ENCODE assay signal across 17 cellular contexts in genomic region chr17:81337449-81337848, GRCh38. TPM values are rescaled to one million over a fixed set of nuclear protein-coding genes. Genes with fewer than 3 reads are reported as not detected.
A peak's percentile ranks its signal among the peaks of the same experiment; 100 is the strongest.
DNase-seq lines count a peak whose midpoint lies in the region; ATAC-seq and TF ChIP-seq lines count a peak whose summit lies in the region.
"Had no signal": no experiment of that assay in that cellular context is flagged by ENCODE, and none has a peak within 500 bp of the region (broad histone marks: within the 10 kb centered on the region; RNA-seq: fewer than 3 reads in every experiment).

No MANE protein-coding gene starts in this region.

- H3F3A ChIP-seq in neural progenitor cell (ENCODE audit: low read depth) (peaks cover 33% of the 10 kb centered on the region), MM.1S (ENCODE audit: insufficient read depth, low read length) (no peaks in the 10 kb centered on the region)

- H3K4me1 Mint-ChIP-seq in neural progenitor cell = peaks cover 48% of the 10 kb centered on the region
- H3K4me1 Mint-ChIP-seq: B cell; central memory CD8-positive, alpha-beta T cell had no signal

- peaks cover 92% of the 10 kb centered on the region for H4K20me1 ChIP-seq in BLaER1
- H4K20me1 ChIP-seq in neural progenitor cell (ENCODE audit: low read depth) = peaks cover 61% of the 10 kb centered on the region
- H4K20me1 ChIP-seq in MM.1S (ENCODE audit: insufficient read depth, low read length) = no peaks in the 10 kb centered on the region

- H3K4me3 ChIP-seq in BLaER1 (no peak overlapping the region), neural progenitor cell (no peak overlapping the region), MM.1S (ENCODE audit: low read length) (no peak overlapping the region)
- H3K4me3 ChIP-seq: uterus had no signal

- H3K9me3 Mint-ChIP-seq in neural progenitor cell = no peaks in the 10 kb centered on the region
- H3K9me3 Mint-ChIP-seq: central memory CD8-positive, alpha-beta T cell had no signal

- ATAC-seq in esophagus mucosa (peak; percentile 29), GM21619 (IDR thresholded peaks at IDR 0.05; ENCODE audit: unreplicated experiment) (no peak)

- no peaks in the 10 kb centered on the region for H3K9me2 ChIP-seq in MM.1S (replicated peaks; ENCODE audit: insufficient read depth, low read length)

- H3K27me3 ChIP-seq in BLaER1 (peaks cover 19% of the 10 kb centered on the region; the same call in 1 of the 2 replicates), neural progenitor cell (peaks cover 25% of the 10 kb centered on the region), MM.1S (replicated peaks; ENCODE audit: insufficient read depth, low read length) (peaks cover 83% of the 10 kb centered on the region)
- H3K27me3 ChIP-seq: uterus had no signal

- H3K36me3 ChIP-seq in BLaER1 (peaks cover 20% of the 10 kb centered on the region), neural progenitor cell (no peaks in the 10 kb centered on the region), MM.1S (replicated peaks; ENCODE audit: insufficient read depth, low read length) (no peaks in the 10 kb centered on the region)
- H3K36me3 ChIP-seq: uterus had no signal

- peaks cover 93% of the 10 kb centered on the region for H3K4me1 ChIP-seq in BLaER1
- H3K4me1 ChIP-seq in neural progenitor cell = peaks cover 35% of the 10 kb centered on the region
- H3K4me1 ChIP-seq in MM.1S (ENCODE audit: low read length) = no peaks in the 10 kb centered on the region

- no peak overlapping the region for H3K27ac Mint-ChIP-seq in neural progenitor cell
- H3K27ac Mint-ChIP-seq: B cell had no signal

- DNase-seq in NCI-H2196 treated with DMSO at 0.1 percent for 48 hours (lab: John Stamatoyannopoulos, UW; ENCODE audit: unreplicated experiment) (peak; percentile 45), neural progenitor cell (ENCODE audit: low spot score) (peak; percentile 60), MM.1S (no peak), NOMO-1 treated with DMSO at 0.1 percent for 48 hours (lab: John Stamatoyannopoulos, UW; ENCODE audit: unreplicated experiment) (no peak), NCI-H2107 (lab: John Stamatoyannopoulos, UW) (no peak)
- DNase-seq: activated naive CD4-positive, alpha-beta T cell treated with anti-CD3 and anti-CD28 coated beads, Interleukin-2, amount 50 U/mL, for 16 hours; hippocampal formation; mesendoderm; NCI-H1048; posterior cingulate gyrus; SHP77 treated with DMSO at 0.1 percent for 48 hours; uterus had no signal

- H3K79me2 ChIP-seq in neural progenitor cell (ENCODE audit: low read depth) (peaks cover 35% of the 10 kb centered on the region), MM.1S (ENCODE audit: low read length) (no peaks in the 10 kb centered on the region)

- H3K9ac ChIP-seq in BLaER1 = no peak overlapping the region
- H3K9ac ChIP-seq in neural progenitor cell = no peak overlapping the region
- H3K9ac ChIP-seq in MM.1S (ENCODE audit: low read length) = no peak overlapping the region

- H3K27ac ChIP-seq in BLaER1 = no peak overlapping the region
- H3K27ac ChIP-seq in neural progenitor cell = no peak overlapping the region
- no peak overlapping the region for H3K27ac ChIP-seq in MM.1S (ENCODE audit: low read length)
- H3K27ac ChIP-seq: uterus had no signal

- H3K27me3 Mint-ChIP-seq in neural progenitor cell (ENCODE audit: insufficient read depth, low read depth) = peaks cover 3% of the 10 kb centered on the region

- H3K4me2 ChIP-seq in BLaER1 (peak overlapping the region; percentile 96), neural progenitor cell (peak overlapping the region; percentile 40), MM.1S (ENCODE audit: low read depth, low read length) (no peak overlapping the region)

- no peak overlapping the region for H3K4me3 Mint-ChIP-seq in neural progenitor cell
- H3K4me3 Mint-ChIP-seq: B cell; central memory CD8-positive, alpha-beta T cell had no signal

- H3K9me3 ChIP-seq in BLaER1 (no peaks in the 10 kb centered on the region), neural progenitor cell (ENCODE audit: low read depth) (no peaks in the 10 kb centered on the region), MM.1S (replicated peaks; ENCODE audit: insufficient read depth, low read length) (no peaks in the 10 kb centered on the region)
- H3K9me3 ChIP-seq: uterus had no signal

- TF ChIP-seq CTCF in neural progenitor cell (IDR thresholded peaks at IDR 0.05) (no peak), MM.1S (IDR thresholded peaks at IDR 0.05; ENCODE audit: low read length) (no peak)

- H3K36me3 Mint-ChIP-seq in neural progenitor cell = peaks cover 3% of the 10 kb centered on the region

- H2AFZ ChIP-seq in neural progenitor cell (replicated peaks) = no peak overlapping the region
- no peak overlapping the region for H2AFZ ChIP-seq in MM.1S (ENCODE audit: low read length)

RNA-seq across cellular contexts. Expression of gene SLC38A10, which starts 42.3 kb away (rescaled TPM):
- 24.6 TPM for total RNA-seq in esophagus mucosa
- 8.3 and 31.4 TPM in 2 replicates for total RNA-seq in neural progenitor cell (ENCODE audit: low replicate concordance)

RNA-seq across cellular contexts. Expression of gene BAHCC1, which starts 57.8 kb away (rescaled TPM):
- 4.2 TPM for total RNA-seq in esophagus mucosa
- 3.4 and 26.3 TPM in 2 replicates for total RNA-seq in neural progenitor cell (ENCODE audit: low replicate concordance)

Comparison
In these comparisons a context has a peak if more than half of its experiments do, and no peak if none do; other contexts are left out.
1. DNase-seq: peak in NCI-H2196 treated with DMSO at 0.1 percent for 48 hours (single experiment) and neural progenitor cell (single experiment); none in MM.1S (single experiment), NOMO-1 treated with DMSO at 0.1 percent for 48 hours (single experiment) and NCI-H2107 (single experiment).